Comparison of ENCODE assay signal across 10 cellular contexts in genomic region chr5:172774561-172775271, GRCh38. TPM values are rescaled to one million over a fixed set of nuclear protein-coding genes. Genes with fewer than 3 reads are reported as not detected.
DNase-seq lines count a peak whose midpoint lies in the region; ATAC-seq and TF ChIP-seq lines count a peak whose summit lies in the region.
"Had no signal": no experiment of that assay in that cellular context is flagged by ENCODE, and none has a peak within 500 bp of the region (broad histone marks: within the 10 kb centered on the region; RNA-seq: fewer than 3 reads in every experiment).

No MANE protein-coding gene starts in this region.

- peak overlapping the region; percentile 46 for H3K27ac Mint-ChIP-seq in stimulated activated naive CD8-positive, alpha-beta T cell treated with anti-CD3 and anti-CD28 coated beads, Interleukin-15, Interleukin-2, amounts not matched to agents 100 ng/mL and 50 ng/mL, for 24 hours

- H3K27ac ChIP-seq in duodenal mucosa (ENCODE audit: low read depth, low read length): peak overlapping the region; percentile 34
- peak overlapping the region; percentile 100 for H3K27ac ChIP-seq in neutrophil
- peak overlapping the region; percentile 98 for H3K27ac ChIP-seq in vagina

- no peaks in the 10 kb centered on the region for H3K27me3 ChIP-seq in duodenal mucosa (ENCODE audit: control insufficient read depth in 1 of 2, insufficient read depth in 2 of 2, low read length in 2 of 2)
- no peaks in the 10 kb centered on the region for H3K27me3 ChIP-seq in neutrophil
- no peaks in the 10 kb centered on the region for H3K27me3 ChIP-seq in vagina

- H3K36me3 ChIP-seq in duodenal mucosa (ENCODE audit: control insufficient read depth in 1 of 2, insufficient read depth in 2 of 2, low read length in 2 of 2) (peaks cover 0 to 4% of the 10 kb centered on the region in 2 donors), neutrophil (peaks cover 10% of the 10 kb centered on the region), vagina (peaks cover 0 to 8% of the 10 kb centered on the region in 2 donors)

- H3K36me3 Mint-ChIP-seq in stimulated activated naive CD8-positive, alpha-beta T cell treated with anti-CD3 and anti-CD28 coated beads, Interleukin-15, Interleukin-2, amounts not matched to agents 100 ng/mL and 50 ng/mL, for 24 hours (ENCODE audit: low read depth): peaks cover 5% of the 10 kb centered on the region

- no peak overlapping the region for H3K4me3 Mint-ChIP-seq in stimulated activated naive CD8-positive, alpha-beta T cell treated with anti-CD3 and anti-CD28 coated beads, Interleukin-15, Interleukin-2, amounts not matched to agents 100 ng/mL and 50 ng/mL, for 24 hours

- H3K4me3 ChIP-seq in duodenal mucosa (ENCODE audit: low read depth in 1 of 2, low read length in 2 of 2): no peak overlapping the region
- peak overlapping the region; percentile 43 to 99 for H3K4me3 ChIP-seq in neutrophil (ENCODE audit: low read depth in 1 of 2, low read length in 1 of 2)
- no peak overlapping the region for H3K4me3 ChIP-seq in vagina

- no peaks in the 10 kb centered on the region for H3K9me3 Mint-ChIP-seq in stimulated activated naive CD8-positive, alpha-beta T cell treated with anti-CD3 and anti-CD28 coated beads, Interleukin-15, Interleukin-2, amounts not matched to agents 100 ng/mL and 50 ng/mL, for 24 hours

- H3K4me1 ChIP-seq in duodenal mucosa (ENCODE audit: control insufficient read depth in 1 of 2, insufficient read depth in 2 of 2, low read length in 2 of 2) (peaks cover 56 to 63% of the 10 kb centered on the region in 2 donors), neutrophil (ENCODE audit: control insufficient read depth in 1 of 2, insufficient read depth in 1 of 2, low read depth in 1 of 2, low read length in 1 of 2) (peaks cover 67% of the 10 kb centered on the region in 2 experiments), vagina (peaks cover 71% of the 10 kb centered on the region)

- intact Hi-C loops in vagina (cut with DNase I): loop anchor here (5.0 kb wide), 1 partner anchor 98 kb away; no protein-coding TSS in a partner anchor

- H3K4me1 Mint-ChIP-seq in stimulated activated naive CD8-positive, alpha-beta T cell treated with anti-CD3 and anti-CD28 coated beads, Interleukin-15, Interleukin-2, amounts not matched to agents 100 ng/mL and 50 ng/mL, for 24 hours (ENCODE audit: low read depth): peaks cover 70% of the 10 kb centered on the region

- H3K27me3 Mint-ChIP-seq in stimulated activated naive CD8-positive, alpha-beta T cell treated with anti-CD3 and anti-CD28 coated beads, Interleukin-15, Interleukin-2, amounts not matched to agents 100 ng/mL and 50 ng/mL, for 24 hours: no peaks in the 10 kb centered on the region

- no peak for TF ChIP-seq POLR2A in vagina (IDR thresholded peaks at IDR 0.05)

- TF ChIP-seq CTCF in neutrophil (IDR thresholded peaks at IDR 0.05): no peak
- TF ChIP-seq CTCF in vagina (IDR thresholded peaks at IDR 0.05): no peak

- no peak for DNase-seq in stimulated activated naive CD8-positive, alpha-beta T cell treated with anti-CD3 and anti-CD28 coated beads, Interleukin-15, Interleukin-2, amounts not matched to agents 100 U/mL and 50 U/mL, for 24 hours
- DNase-seq in vagina (ENCODE audit: extremely low spot score in 2 of 2) (no peak), NCI-H187 (lab: John Stamatoyannopoulos, UW) (no peak), ecto neural progenitor cell (ENCODE audit: low spot score) (no peak)
- DNase-seq: activated effector memory CD4-positive, alpha-beta T cell treated with Interleukin-2 at 50 U/mL for 16 hours; stimulated activated naive CD4-positive, alpha-beta T cell had no signal

- H3K9ac ChIP-seq in duodenal mucosa (ENCODE audit: low read depth in 1 of 2, low read length in 2 of 2): peak overlapping the region; percentile 33 to 99

- H3K9me3 ChIP-seq in duodenal mucosa (ENCODE audit: control insufficient read depth in 1 of 2, low read length in 2 of 2): no peaks in the 10 kb centered on the region
- H3K9me3 ChIP-seq in neutrophil: no peaks in the 10 kb centered on the region
- H3K9me3 ChIP-seq in vagina: no peaks in the 10 kb centered on the region

- ATAC-seq in stimulated activated naive CD8-positive, alpha-beta T cell treated with anti-CD3 and anti-CD28 coated beads, Interleukin-15, Interleukin-2, amounts not matched to agents 100 U/mL and 50 U/mL, for 24 hours: no peak
- ATAC-seq in HG03354 (IDR thresholded peaks at IDR 0.05; ENCODE audit: poor library complexity, severe bottlenecking, unreplicated experiment): no peak

RNA-seq across cellular contexts. Expression of gene DUSP1, which starts 3.7 kb away (rescaled TPM):
- 2,876 TPM for total RNA-seq in vagina

RNA-seq across cellular contexts. Expression of gene ERGIC1, which starts 59.3 kb away (rescaled TPM):
- 97.2 TPM for total RNA-seq in vagina

Comparison
In these comparisons a context has a peak if more than half of its experiments do, and no peak if none do; other contexts are left out.
1. H3K27ac ChIP-seq: peak in every context shown above with its lines; median percentile 100 in neutrophil; 98 in vagina; 34 in duodenal mucosa.
2. H3K4me3 ChIP-seq: peak in neutrophil (2 of 2); none in duodenal mucosa (0 of 2) and vagina (0 of 2).